In the genomic region with DNA sequence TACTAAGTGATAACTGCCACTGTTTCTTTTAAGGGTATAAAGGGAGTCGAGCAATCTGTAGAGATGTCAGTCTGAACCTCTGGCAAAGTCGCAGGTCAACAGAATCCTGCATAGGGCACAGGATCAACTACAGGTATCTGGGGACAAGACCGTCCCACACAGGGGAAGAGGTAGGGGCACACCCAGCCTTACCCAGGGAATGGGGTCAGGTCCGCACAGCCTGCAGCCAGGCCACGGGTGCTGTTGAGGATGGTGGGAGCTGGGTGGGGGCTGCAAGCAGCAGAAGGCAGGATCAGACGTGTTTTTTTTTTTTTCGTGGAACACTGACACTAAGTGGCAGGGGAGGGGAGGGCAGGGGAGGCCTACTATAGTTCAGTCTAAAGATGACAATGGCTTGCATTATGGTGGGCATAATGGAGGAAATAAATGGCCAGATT, we compare ENCODE assay signal across 1 cellular context.
TF ChIP-seq lines count a peak whose summit lies in the region.

No MANE protein-coding gene starts in this region.

TF ChIP-seq in K562, 482 proteins besides CTCF, POLR2A, EP300 and RAD21 (continued from another document):
- TF ChIP-seq POLR2H (tag; IDR thresholded peaks at IDR 0.05; ENCODE audit: low read depth) (no peak), MXI1 (IDR thresholded peaks at IDR 0.05; ENCODE audit: low read depth, low read length) (no peak), ZBED1 (IDR thresholded peaks at IDR 0.05) (no peak), TEAD2 (tag; IDR thresholded peaks at IDR 0.05) (no peak), DMBX1 (CRISPR knock-in tag; IDR thresholded peaks at IDR 0.05; ENCODE audit: borderline replicate concordance) (no peak), FOXP1 (CRISPR knock-in tag; IDR thresholded peaks at IDR 0.05) (no peak)
- TF ChIP-seq, protein P1, sequence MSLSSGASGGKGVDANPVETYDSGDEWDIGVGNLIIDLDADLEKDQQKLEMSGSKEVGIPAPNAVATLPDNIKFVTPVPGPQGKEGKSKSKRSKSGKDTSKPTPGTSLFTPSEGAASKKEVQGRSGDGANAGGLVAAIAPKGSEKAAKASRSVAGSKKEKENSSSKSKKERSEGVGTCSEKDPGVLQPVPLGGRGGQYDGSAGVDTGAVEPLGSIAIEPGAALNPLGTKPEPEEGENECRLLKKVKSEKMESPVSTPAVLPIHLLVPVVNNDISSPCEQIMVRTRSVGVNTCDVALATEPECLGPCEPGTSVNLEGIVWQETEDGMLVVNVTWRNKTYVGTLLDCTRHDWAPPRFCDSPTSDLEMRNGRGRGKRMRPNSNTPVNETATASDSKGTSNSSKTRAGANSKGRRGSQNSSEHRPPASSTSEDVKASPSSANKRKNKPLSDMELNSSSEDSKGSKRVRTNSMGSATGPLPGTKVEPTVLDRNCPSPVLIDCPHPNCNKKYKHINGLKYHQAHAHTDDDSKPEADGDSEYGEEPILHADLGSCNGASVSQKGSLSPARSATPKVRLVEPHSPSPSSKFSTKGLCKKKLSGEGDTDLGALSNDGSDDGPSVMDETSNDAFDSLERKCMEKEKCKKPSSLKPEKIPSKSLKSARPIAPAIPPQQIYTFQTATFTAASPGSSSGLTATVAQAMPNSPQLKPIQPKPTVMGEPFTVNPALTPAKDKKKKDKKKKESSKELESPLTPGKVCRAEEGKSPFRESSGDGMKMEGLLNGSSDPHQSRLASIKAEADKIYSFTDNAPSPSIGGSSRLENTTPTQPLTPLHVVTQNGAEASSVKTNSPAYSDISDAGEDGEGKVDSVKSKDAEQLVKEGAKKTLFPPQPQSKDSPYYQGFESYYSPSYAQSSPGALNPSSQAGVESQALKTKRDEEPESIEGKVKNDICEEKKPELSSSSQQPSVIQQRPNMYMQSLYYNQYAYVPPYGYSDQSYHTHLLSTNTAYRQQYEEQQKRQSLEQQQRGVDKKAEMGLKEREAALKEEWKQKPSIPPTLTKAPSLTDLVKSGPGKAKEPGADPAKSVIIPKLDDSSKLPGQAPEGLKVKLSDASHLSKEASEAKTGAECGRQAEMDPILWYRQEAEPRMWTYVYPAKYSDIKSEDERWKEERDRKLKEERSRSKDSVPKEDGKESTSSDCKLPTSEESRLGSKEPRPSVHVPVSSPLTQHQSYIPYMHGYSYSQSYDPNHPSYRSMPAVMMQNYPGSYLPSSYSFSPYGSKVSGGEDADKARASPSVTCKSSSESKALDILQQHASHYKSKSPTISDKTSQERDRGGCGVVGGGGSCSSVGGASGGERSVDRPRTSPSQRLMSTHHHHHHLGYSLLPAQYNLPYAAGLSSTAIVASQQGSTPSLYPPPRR (CRISPR knock-in tag; IDR thresholded peaks at IDR 0.05; ENCODE audit: borderline replicate concordance): no peak
